In the genomic region with DNA sequence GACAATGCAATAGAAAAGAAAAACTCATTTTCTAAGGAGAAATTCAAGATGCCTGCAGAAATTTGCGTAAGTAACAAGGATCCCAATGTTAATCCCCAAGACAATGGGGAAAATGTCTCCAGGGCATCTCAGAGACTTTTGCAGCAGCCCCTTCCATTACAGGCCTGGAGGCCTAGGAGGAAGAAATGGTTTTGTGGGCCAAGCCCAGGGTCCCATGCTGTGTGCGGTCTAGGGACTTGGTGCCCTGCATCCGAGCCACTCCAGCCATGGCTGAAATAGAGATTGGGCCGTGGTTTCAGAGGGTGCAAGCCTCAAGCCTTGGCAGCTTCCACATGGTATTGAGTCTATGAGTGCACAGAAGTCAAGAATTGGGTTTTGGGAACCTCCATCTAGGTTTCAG, we compare ENCODE assay signal across 33 cellular contexts.
"Had no signal": no experiment of that assay in that cellular context is flagged by ENCODE, and none has a peak within 500 bp of the region (broad histone marks: within the 10 kb centered on the region; RNA-seq: fewer than 3 reads in every experiment).

No MANE protein-coding gene starts in this region.

- H3K4me1 ChIP-seq: adrenal gland, ascending aorta, body of pancreas, breast epithelium had no signal

- DNase-seq: activated effector memory CD4-positive, alpha-beta T cell treated with anti-CD3 and anti-CD28 coated beads, Interleukin-2, amount 50 U/mL, for 16 hours; activated effector memory CD4-positive, alpha-beta T cell treated with Interleukin-2 at 50 U/mL for 16 hours; activated gamma-delta T cell; activated gamma-delta T cell treated with Interleukin-2 at 50 U/mL for 16 hours; activated naive CD4-positive, alpha-beta T cell; activated naive CD4-positive, alpha-beta T cell treated with anti-CD3 and anti-CD28 coated beads for 36 hours; activated naive CD4-positive, alpha-beta T cell treated with anti-CD3 and anti-CD28 coated beads, Interleukin-2, amount 10 ng/mL, durations not matched to agents 7 days and 5 days; activated naive CD4-positive, alpha-beta T cell treated with anti-CD3 and anti-CD28 coated beads, Interleukin-2, amount 50 U/mL, for 16 hours; activated naive CD4-positive, alpha-beta T cell treated with Interleukin-2 at 50 U/mL for 16 hours; activated naive CD8-positive, alpha-beta T cell treated with anti-CD3 and anti-CD28 coated beads for 36 hours; activated naive CD8-positive, alpha-beta T cell treated with anti-CD3 and anti-CD28 coated beads, Interleukin-2, amount 10 ng/mL, durations not matched to agents 7 days and 5 days; activated naive CD8-positive, alpha-beta T cell treated with anti-CD3 and anti-CD28 coated beads, Interleukin-2, amount 50 U/mL, for 24 hours; activated T-cell treated with anti-CD3 and anti-CD28 coated beads, Interleukin-2, amount 50 U/mL, for 24 hours; activated T-cell treated with anti-CD3 and anti-CD28 coated beads, Interleukin-2, amount 50 U/mL, for 4 hours; activated T-cell treated with anti-CD3 and anti-CD28 coated beads, Interleukin-2, amount 50 U/mL, for 48 hours; activated T-cell treated with anti-CD3 and anti-CD28 coated beads, Interleukin-2, amount 50 U/mL, for 72 hours; adrenal gland; amniotic stem cell; amygdala; anterior cingulate cortex; aorta; body of pancreas; brain microvascular endothelial cell; caudate nucleus; central memory CD4-positive, alpha-beta T cell; cerebellar nuclear complex had no signal

- ATAC-seq: activated naive CD4-positive, alpha-beta T cell treated with anti-CD3 and anti-CD28 coated beads, Interleukin-2, amount 50 U/mL, for 72 hours; activated naive CD8-positive, alpha-beta T cell treated with anti-CD3 and anti-CD28 coated beads, Interleukin-2, amount 50 U/mL, for 24 hours; activated T-cell treated with anti-CD3 and anti-CD28 coated beads, Interleukin-2, amount 50 U/mL, for 4 hours; activated T-cell treated with anti-CD3 and anti-CD28 coated beads, Interleukin-2, amount 50 U/mL, for 72 hours; activated T-helper 17 cell treated with anti-CD3 and anti-CD28 coated beads, Interleukin-2, amount 50 U/mL, for 72 hours; body of pancreas had no signal

- H3K27ac ChIP-seq: adrenal gland, ascending aorta, body of pancreas, brain microvascular endothelial cell, breast epithelium, cardiac muscle cell had no signal

- H3K9me3 ChIP-seq: adrenal gland, body of pancreas had no signal

- FAIRE-seq: astrocyte, bronchial epithelial cell had no signal

- H3K36me3 ChIP-seq: adrenal gland, ascending aorta, brain microvascular endothelial cell, breast epithelium, cardiac muscle cell had no signal

- H3K4me3 ChIP-seq: adrenal gland, ascending aorta, body of pancreas, breast epithelium, cardiac muscle cell had no signal

- H3K27me3 ChIP-seq: adrenal gland, ascending aorta, body of pancreas, brain microvascular endothelial cell, breast epithelium, cardiac muscle cell had no signal
